In genomic region chr11:67276821-67277230, GRCh38 we compare ENCODE assay signal across 8 cellular contexts. TPM values are rescaled to one million over a fixed set of nuclear protein-coding genes. Genes with fewer than 3 reads are reported as not detected.
DNase-seq lines count a peak whose midpoint lies in the region; ATAC-seq and TF ChIP-seq lines count a peak whose summit lies in the region.

No MANE protein-coding gene starts in this region.

- TF ChIP-seq CTCF in DND-41 (IDR thresholded peaks at IDR 0.05; ENCODE audit: borderline replicate concordance, extremely low read depth, low read length, poor library complexity, severe bottlenecking): peak; percentile 32
- peak in 2 of 3 donors; percentile 31 to 32 for TF ChIP-seq CTCF in breast epithelium (IDR thresholded peaks at IDR 0.05)

- H3K36me3 ChIP-seq in DND-41 (ENCODE audit: insufficient read depth, low read length) (peaks cover 89% of the 10 kb centered on the region), H7 (replicated peaks; ENCODE audit: control insufficient read depth, insufficient read depth, low read length) (peaks cover 6% of the 10 kb centered on the region), breast epithelium (peaks cover 4% of the 10 kb centered on the region), mesodermal cell (ENCODE audit: control insufficient read depth, insufficient read depth, low read length) (peaks cover 47% of the 10 kb centered on the region)

- H3K9me3 ChIP-seq in DND-41 (ENCODE audit: insufficient read depth, low read length, severe bottlenecking): no peaks in the 10 kb centered on the region
- H3K9me3 ChIP-seq in breast epithelium: no peaks in the 10 kb centered on the region
- no peaks in the 10 kb centered on the region for H3K9me3 ChIP-seq in mesodermal cell (ENCODE audit: control insufficient read depth, low read length)

- peak overlapping the region; percentile 71 for H3K9ac ChIP-seq in DND-41 (ENCODE audit: low read depth, low read length)

- 77 to 79% methylated on average over 11 to 14 of the region's 15 CpGs for WGBS in mesodermal cell (ENCODE audit: insufficient coverage in 2 of 2), 2 experiments

- H3K27me3 ChIP-seq in DND-41 (ENCODE audit: insufficient read depth, low read length, poor library complexity) (no peaks in the 10 kb centered on the region), H7 (ENCODE audit: control insufficient read depth, insufficient read depth, low read length) (no peaks in the 10 kb centered on the region), breast epithelium (no peaks in the 10 kb centered on the region)

- no peak for TF ChIP-seq POLR2A in breast epithelium (IDR thresholded peaks at IDR 0.05)

- intact Hi-C loops in breast epithelium (cut with DNase I; ENCODE audit: low total_unique reads): no loop called here

- H3K4me2 ChIP-seq in DND-41 (ENCODE audit: insufficient read depth, low read length): peak overlapping the region; percentile 86

- H3K4me1 ChIP-seq in DND-41 (ENCODE audit: insufficient read depth, low read length): peaks cover 69% of the 10 kb centered on the region
- H3K4me1 ChIP-seq in breast epithelium: peaks cover 48 to 50% of the 10 kb centered on the region in 2 donors
- H3K4me1 ChIP-seq in mesodermal cell (ENCODE audit: control insufficient read depth, insufficient read depth, low read length, poor library complexity, severe bottlenecking): peaks cover 14% of the 10 kb centered on the region

- H2AFZ ChIP-seq in DND-41 (ENCODE audit: low read depth, low read length): peak overlapping the region; percentile 46; the same call in 1 of the 2 replicates

- peak; percentile 40 for ATAC-seq in DND-41 (ENCODE audit: insufficient read depth, low read depth)

- peak overlapping the region in 1 of 2 experiments; percentile 50; a peak in 2 of 4 replicates for H3K4me3 ChIP-seq in DND-41 (ENCODE audit: low read depth in 1 of 2, low read length in 2 of 2)
- no peak overlapping the region for H3K4me3 ChIP-seq in H7 (ENCODE audit: insufficient read depth, low read depth, low read length)
- H3K4me3 ChIP-seq in breast epithelium: peak overlapping the region; percentile 12 to 67 (median 40)
- no peak overlapping the region for H3K4me3 ChIP-seq in mesodermal cell (ENCODE audit: extremely low read depth, insufficient read depth, low read length, poor library complexity, severe bottlenecking)

- DNase-seq in DND-41: peak; percentile 82
- DNase-seq in H7: peak; percentile 83
- DNase-seq in RPMI7951 (ENCODE audit: low read depth): peak; percentile 52
- no peak for DNase-seq in breast epithelium (ENCODE audit: low spot score in 2 of 2)
- no peak for DNase-seq in medulla oblongata (ENCODE audit: extremely low spot score)
- no peak for DNase-seq in NCI-H2196 (lab: John Stamatoyannopoulos, UW; ENCODE audit: unreplicated experiment)
- no peak for DNase-seq in activated gamma-delta T cell treated with Interleukin-2 at 50 U/mL for 16 hours

- peaks cover 37% of the 10 kb centered on the region for H4K20me1 ChIP-seq in DND-41 (ENCODE audit: insufficient read depth, low read length)

- peak overlapping the region; percentile 99 for H3K27ac ChIP-seq in DND-41 (ENCODE audit: low read length)
- peak overlapping the region; percentile 92 to 98 for H3K27ac ChIP-seq in breast epithelium
- H3K27ac ChIP-seq in mesodermal cell (ENCODE audit: low read depth, low read length, severe bottlenecking): peak overlapping the region; percentile 76

- H3K79me2 ChIP-seq in DND-41 (ENCODE audit: insufficient read depth, low read length): peaks cover 96% of the 10 kb centered on the region

RNA-seq across cellular contexts. Expression of gene GRK2, which starts 10.6 kb away (rescaled TPM):
- 73.8 and 82.1 TPM in 2 replicates for total RNA-seq in H7 (2014; rRNA removed; shearing (Covaris generic))
- total RNA-seq in RPMI7951 (2014; rRNA removed; shearing (Covaris generic)): 22.0 and 32.9 TPM in 2 replicates
- 10 to 100 TPM; 41.1 to 52.8 (median 52.1) TPM for total RNA-seq in breast epithelium
- polyA plus RNA-seq in mesodermal cell (2013, experiment 1 of 2): 46.3 TPM
- 36.4 TPM for polyA plus RNA-seq in mesodermal cell (2013, experiment 2 of 2)

RNA-seq across cellular contexts. Expression of gene ANKRD13D, which starts 12.3 kb away (rescaled TPM):
- total RNA-seq in H7 (2014; rRNA removed; shearing (Covaris generic)): 29.1 and 32.2 TPM in 2 replicates
- total RNA-seq in RPMI7951 (2014; rRNA removed; shearing (Covaris generic)): 17.6 and 28.5 TPM in 2 replicates
- total RNA-seq in breast epithelium: 10 to 100 TPM; 23.7 to 51.8 (median 40.7) TPM
- 31.7 TPM for polyA plus RNA-seq in mesodermal cell (2013, experiment 1 of 2)
- 24.3 TPM for polyA plus RNA-seq in mesodermal cell (2013, experiment 2 of 2)

RNA-seq across cellular contexts. Expression of gene SSH3, which starts 26.5 kb away (rescaled TPM):
- 23.6 and 30.2 TPM in 2 replicates for total RNA-seq in H7 (2014; rRNA removed; shearing (Covaris generic))
- total RNA-seq in RPMI7951 (2014; rRNA removed; shearing (Covaris generic)): 8.0 and 10.9 TPM in 2 replicates
- total RNA-seq in breast epithelium: 10 to 100 TPM; 28.8 to 55.2 (median 34.4) TPM
- 23.4 TPM for polyA plus RNA-seq in mesodermal cell (2013, experiment 1 of 2)
- polyA plus RNA-seq in mesodermal cell (2013, experiment 2 of 2): 15.9 TPM

Comparison
In these comparisons a context has a peak if more than half of its experiments do, and no peak if none do; other contexts are left out.
1. DNase-seq: peak in DND-41 (single experiment), H7 (single experiment) and RPMI7951 (single experiment); none in breast epithelium (0 of 2), medulla oblongata (single experiment), NCI-H2196 (single experiment) and activated gamma-delta T cell treated with Interleukin-2 at 50 U/mL for 16 hours (single experiment).
2. H3K4me3 ChIP-seq: peak in breast epithelium (3 of 3); none in H7 (single experiment) and mesodermal cell (single experiment).
3. Peak in every context shown above with its lines, with median percentiles within 50 percentile points of each other: H3K27ac ChIP-seq.